ENCODE assay signal across 20 cellular contexts in the genomic region with DNA sequence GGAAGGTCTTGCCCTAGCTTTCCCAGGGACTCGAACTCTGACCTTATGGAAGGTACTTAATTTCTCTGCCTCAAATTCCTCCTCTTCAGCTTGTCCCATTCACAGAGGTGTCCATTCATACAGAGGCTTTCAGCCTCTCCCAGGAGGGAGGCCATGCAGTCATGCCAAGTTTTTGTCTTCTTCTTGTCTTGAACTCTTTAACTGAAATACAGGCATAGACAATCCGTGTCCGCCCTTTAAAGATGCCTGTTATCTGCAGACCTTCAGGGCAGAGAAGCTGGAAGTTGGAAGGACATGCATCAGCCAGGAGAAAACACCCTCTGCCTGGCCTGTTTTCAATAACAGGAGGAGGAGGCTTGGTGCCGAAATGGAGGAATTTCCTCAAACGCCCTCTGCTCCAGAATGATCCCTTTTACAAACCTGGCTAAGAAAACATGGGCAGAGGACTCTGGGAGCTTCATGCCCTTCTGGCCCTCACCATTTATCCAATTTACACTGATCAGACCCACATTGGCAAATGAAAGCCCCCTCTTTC.
DNase-seq lines count a peak whose midpoint lies in the region; ATAC-seq and TF ChIP-seq lines count a peak whose summit lies in the region.
"Had no signal": no experiment of that assay in that cellular context is flagged by ENCODE, and none has a peak within 500 bp of the region (broad histone marks: within the 10 kb centered on the region; RNA-seq: fewer than 3 reads in every experiment).

No MANE protein-coding gene starts in this region.

- no peaks in the 10 kb centered on the region for H3K36me3 Mint-ChIP-seq in osteocyte (ENCODE audit: unreplicated experiment)
- H3K36me3 Mint-ChIP-seq: CD8-positive, alpha-beta T cell had no signal

- H3K27ac ChIP-seq in coronary artery, result no peak overlapping the region
- H3K27ac ChIP-seq: BLaER1 treated with 17β-estradiol and CSF1 and Interleukin-3, amounts not matched to agents 10 nM and 100 nM; HL-60 had no signal

- no peaks in the 10 kb centered on the region for H3K4me1 Mint-ChIP-seq in osteocyte (ENCODE audit: unreplicated experiment)

- no peaks in the 10 kb centered on the region for H3K27me3 ChIP-seq in BE2C
- H3K27me3 ChIP-seq: BLaER1 treated with 17β-estradiol and CSF1 and Interleukin-3, amounts not matched to agents 10 nM and 100 nM had no signal

- DNase-seq in BE2C, result peak; percentile 96
- peak; percentile 35 for DNase-seq in coronary artery (ENCODE audit: low spot score)
- DNase-seq in islet precursor cell, result peak; percentile 50
- peak; percentile 42 for DNase-seq in osteocyte (ENCODE audit: extremely low spot score, unreplicated experiment)
- DNase-seq in RPMI8226, result no peak
- DNase-seq in KBM-7, result no peak
- DNase-seq in NCI-H2171 (lab: John Stamatoyannopoulos, UW), result no peak
- DNase-seq: 8988T, Calu3, DMS 273 treated with DMSO at 0.1 percent for 48 hours, DMS53, DND-41, EL, GOT3, H9 had no signal

- no peak for TF ChIP-seq CTCF in BE2C (IDR thresholded peaks at IDR 0.05; ENCODE audit: low read depth, low read length)
- no peak for TF ChIP-seq CTCF in coronary artery (IDR thresholded peaks at IDR 0.05)
- TF ChIP-seq CTCF in osteocyte (IDR thresholded peaks at IDR 0.05), result no peak

- ATAC-seq in HG02588 (IDR thresholded peaks at IDR 0.05; ENCODE audit: unreplicated experiment), result no peak
- ATAC-seq: CD8-positive, alpha-beta T cell; GM12878 had no signal

- no peak overlapping the region for H3K4me3 Mint-ChIP-seq in osteocyte (ENCODE audit: unreplicated experiment)
- H3K4me3 Mint-ChIP-seq: CD8-positive, alpha-beta T cell had no signal

- no peaks in the 10 kb centered on the region for H3K36me3 ChIP-seq in BE2C
- H3K36me3 ChIP-seq: BLaER1 treated with 17β-estradiol and CSF1 and Interleukin-3, amounts not matched to agents 10 nM and 100 nM had no signal

- peaks cover 14% of the 10 kb centered on the region for H3K4me1 ChIP-seq in BE2C
- H3K4me1 ChIP-seq: BLaER1 treated with 17β-estradiol and CSF1 and Interleukin-3, amounts not matched to agents 10 nM and 100 nM had no signal

- in situ Hi-C loops in KBM-7 (cut with MboI; ENCODE audit: low pct_unique_long_range_greater_than_20kb, low sequenced_read_pairs), result no loop called here

- H3K27me3 Mint-ChIP-seq in osteocyte (ENCODE audit: unreplicated experiment), result no peaks in the 10 kb centered on the region

- H3K27ac Mint-ChIP-seq in osteocyte (ENCODE audit: unreplicated experiment), result no peak overlapping the region
- H3K27ac Mint-ChIP-seq: CD8-positive, alpha-beta T cell had no signal

- no peak overlapping the region for H3K4me3 ChIP-seq in BE2C (ENCODE audit: low read depth, low read length)
- no peak overlapping the region for H3K4me3 ChIP-seq in coronary artery
- H3K4me3 ChIP-seq: BLaER1 treated with 17β-estradiol and CSF1 and Interleukin-3, amounts not matched to agents 10 nM and 100 nM; GM12878 had no signal

- peaks cover 8% of the 10 kb centered on the region for H3K9me3 Mint-ChIP-seq in osteocyte (ENCODE audit: unreplicated experiment)
- H3K9me3 Mint-ChIP-seq: CD8-positive, alpha-beta T cell; H9 had no signal

- H3K9me3 ChIP-seq in BE2C, result no peaks in the 10 kb centered on the region; the same call in 1 of the 2 replicates
- H3K9me3 ChIP-seq: BLaER1 treated with 17β-estradiol and CSF1 and Interleukin-3, amounts not matched to agents 10 nM and 100 nM had no signal

Comparison
In these comparisons a context has a peak if more than half of its experiments do, and no peak if none do; other contexts are left out.
1. DNase-seq: peak in BE2C (single experiment), coronary artery (single experiment), islet precursor cell (single experiment) and osteocyte (single experiment); none in RPMI8226 (single experiment), KBM-7 (single experiment) and NCI-H2171 (single experiment).